1 cellular context compared by ENCODE assay signal in genomic region chr5:141850183-141850768, GRCh38.
TF ChIP-seq lines count a peak whose summit lies in the region.

No MANE protein-coding gene starts in this region.

TF ChIP-seq in endothelial cell of umbilical vein, 7 proteins besides CTCF, POLR2A, EP300 and RAD21:
- TF ChIP-seq JUN (IDR thresholded peaks at IDR 0.05; ENCODE audit: borderline replicate concordance, insufficient read depth, insufficient read length, low read depth) (no peak), MAX (IDR thresholded peaks at IDR 0.05; ENCODE audit: insufficient read depth, insufficient read length) (no peak), FOS (IDR thresholded peaks at IDR 0.05; ENCODE audit: borderline replicate concordance, insufficient read depth, low read length) (no peak)
